Comparison of ENCODE assay signal across 8 cellular contexts in genomic region chr5:95730011-95730700, GRCh38. TPM values are rescaled to one million over a fixed set of nuclear protein-coding genes. Genes with fewer than 3 reads are reported as not detected.
DNase-seq lines count a peak whose midpoint lies in the region; ATAC-seq and TF ChIP-seq lines count a peak whose summit lies in the region.

No MANE protein-coding gene starts in this region.

- H3K4me1 ChIP-seq in ectodermal cell (ENCODE audit: control insufficient read depth, insufficient read depth, low read length) (no peaks in the 10 kb centered on the region), neuron (ENCODE audit: insufficient read depth, low read length) (peaks cover 59% of the 10 kb centered on the region)

- peak overlapping the region; percentile 95 for H3K4me3 Mint-ChIP-seq in Calu3 (ENCODE audit: low read depth, unreplicated experiment)

- H3K4me1 Mint-ChIP-seq in Calu3 (ENCODE audit: low read depth, unreplicated experiment): peaks cover 50% of the 10 kb centered on the region

- DNase-seq in Calu3 (no peak), NCI-H69 (lab: John Stamatoyannopoulos, UW) (peak; percentile 41), left colon (no peak)

- no peaks in the 10 kb centered on the region for H3K27me3 Mint-ChIP-seq in Calu3 (ENCODE audit: unreplicated experiment)

- CTCF ChIA-PET in Calu3 (lab: Charles Lee): interaction anchor here (0.9 to 1.6 kb wide), 3 partner anchors 12 to 93 kb away, joined by 3 to 5 read pairs (median 3); no protein-coding TSS in a partner anchor

- BruUV-seq in Calu3 (replicated peaks; lab: Mats Ljungman, UMichigan): no TSS peak

- peaks cover 24% of the 10 kb centered on the region for H3K36me3 Mint-ChIP-seq in Calu3 (ENCODE audit: insufficient read depth, unreplicated experiment)

- ATAC-seq in GM18909 (IDR thresholded peaks at IDR 0.05; ENCODE audit: poor library complexity, unreplicated experiment): no peak
- no peak for ATAC-seq in GM19395 (IDR thresholded peaks at IDR 0.05; ENCODE audit: unreplicated experiment)
- no peak for ATAC-seq in GM19023 (IDR thresholded peaks at IDR 0.05; ENCODE audit: unreplicated experiment)
- ATAC-seq in left colon: no peak

- TF ChIP-seq CTCF in Calu3 (IDR thresholded peaks at IDR 0.05; ENCODE audit: unreplicated experiment): no peak

- 41 to 49% methylated on average over 8 to 11 of the region's 11 CpGs for WGBS in ectodermal cell, 2 experiments

- H3K9me3 Mint-ChIP-seq in Calu3 (ENCODE audit: low read depth, unreplicated experiment): no peaks in the 10 kb centered on the region

- H3K9me3 ChIP-seq in ectodermal cell (ENCODE audit: control insufficient read depth, low read length) (no peaks in the 10 kb centered on the region), neuron (ENCODE audit: low read length) (no peaks in the 10 kb centered on the region)

- H3K27ac Mint-ChIP-seq in Calu3 (ENCODE audit: unreplicated experiment): peak overlapping the region; percentile 79

- peaks cover 52% of the 10 kb centered on the region for H3K27me3 ChIP-seq in ectodermal cell (ENCODE audit: control insufficient read depth, insufficient read depth, low read length, poor library complexity, severe bottlenecking)
- no peaks in the 10 kb centered on the region for H3K27me3 ChIP-seq in neuron (ENCODE audit: insufficient read depth, low read length)

- H3K36me3 ChIP-seq in ectodermal cell (ENCODE audit: control insufficient read depth, insufficient read depth, low read length) (no peaks in the 10 kb centered on the region), neuron (ENCODE audit: insufficient read depth, low read length) (peaks cover 15% of the 10 kb centered on the region)

- H2AFZ ChIP-seq in neuron (ENCODE audit: low read depth, low read length): peak overlapping the region; percentile 92

- peak overlapping the region; percentile 59 for H3K4me3 ChIP-seq in ectodermal cell (ENCODE audit: insufficient read depth, low read depth, low read length)
- peak overlapping the region; percentile 70 for H3K4me3 ChIP-seq in neuron (ENCODE audit: low read length)

- intact Hi-C loops in Calu3 (cut with micrococcal nuclease; ENCODE audit: unreplicated experiment): loop anchor here (2.0 to 5.0 kb wide), 2 partner anchors 65 to 83 kb away; partner anchors contain the start of gene RFESD
- intact Hi-C loops in left colon (cut with DNase I, micrococcal nuclease): no loop called here

- no peak overlapping the region for H3K27ac ChIP-seq in ectodermal cell (ENCODE audit: insufficient read depth, low read depth, low read length, poor library complexity, severe bottlenecking)

RNA-seq across cellular contexts. Expression of gene RHOBTB3, which starts 1.0 kb away (rescaled TPM):
- 29.5 and 41.1 TPM in 2 replicates for total RNA-seq in Calu3 (2022)
- polyA plus RNA-seq in ectodermal cell (2013, experiment 1 of 4): 6.0 TPM
- 4.7 TPM for polyA plus RNA-seq in ectodermal cell (2013, experiment 2 of 4)
- polyA plus RNA-seq in ectodermal cell (2013, experiment 3 of 4): 9.0 TPM
- 10.0 TPM for polyA plus RNA-seq in ectodermal cell (2013, experiment 4 of 4)
- total RNA-seq in left colon: 10 to 100 TPM; 49.8 to 54.0 TPM

RNA-seq across cellular contexts. Expression of gene SPATA9, which starts 47.4 kb away (rescaled TPM):
- total RNA-seq in Calu3 (2022) (0.44 TPM in 1 of 2 replicates, not detected in the other), left colon (under 1 TPM; 0.31 to 0.49 TPM)
- not detected for polyA plus RNA-seq in ectodermal cell (2013, experiment 1 of 4)
- polyA plus RNA-seq in ectodermal cell (2013, experiment 2 of 4): not detected
- polyA plus RNA-seq in ectodermal cell (2013, experiment 3 of 4): not detected
- polyA plus RNA-seq in ectodermal cell (2013, experiment 4 of 4): not detected
